ENCODE assay signal across 1 cellular context in genomic region chr16:84119368-84119767, GRCh38.
TF ChIP-seq lines count a peak whose summit lies in the region.

No MANE protein-coding gene starts in this region.

TF ChIP-seq in K562, 482 proteins besides CTCF, POLR2A, EP300 and RAD21:
- TF ChIP-seq RBM15 (IDR thresholded peaks at IDR 0.05; ENCODE audit: insufficient read depth, low read length) (no peak), POLR2G (IDR thresholded peaks at IDR 0.05; ENCODE audit: low read depth, low read length) (peak; percentile 35; the same call in 1 of the 2 replicates)
TF ChIP-seq in K562: peak in this region for 1.
